In genomic region chr2:32627901-32628645, GRCh38 we compare ENCODE assay signal across 8 cellular contexts. TPM values are rescaled to one million over a fixed set of nuclear protein-coding genes. Genes with fewer than 3 reads are reported as not detected.
A peak's percentile ranks its signal among the peaks of the same experiment; 100 is the strongest.
DNase-seq lines count a peak whose midpoint lies in the region; ATAC-seq and TF ChIP-seq lines count a peak whose summit lies in the region.

Gene TTC27, plus strand, starts transcription at chr2:32628050. Its CDS starts 243 bp downstream, at chr2:32628293.

- intact Hi-C loops in left lung (cut with DNase I) = no loop called here

- peak within 1 kb of the TSS; percentile 75 to 92 (median 84) for H3K4me2 ChIP-seq in BLaER1 treated with 17β-estradiol and CSF1 and Interleukin-3, amounts not matched to agents 10 nM and 100 nM

- peaks cover 15 to 28% (median 21%) of the 10 kb centered on the region in 10 experiments for H3K4me1 ChIP-seq in BLaER1 treated with 17β-estradiol and CSF1 and Interleukin-3, amounts not matched to agents 10 nM and 100 nM
- H3K4me1 ChIP-seq in left lung = peaks cover 6 to 9% of the 10 kb centered on the region in 2 donors

- peaks cover 0 to under 1% (median 0%) of the 10 kb centered on the region in 11 experiments; a peak in 1 of 22 replicates for H4K20me1 ChIP-seq in BLaER1 treated with 17β-estradiol and CSF1 and Interleukin-3, amounts not matched to agents 10 nM and 100 nM

- H3K9me3 ChIP-seq in BLaER1 treated with 17β-estradiol and CSF1 and Interleukin-3, amounts not matched to agents 10 nM and 100 nM (replicated peaks in 1 of 11) = no peaks in the 10 kb centered on the region
- no peaks in the 10 kb centered on the region for H3K9me3 ChIP-seq in left lung

- peak; percentile 100 for ATAC-seq in GM19351 (IDR thresholded peaks at IDR 0.05; ENCODE audit: unreplicated experiment)
- ATAC-seq in HG03521 (IDR thresholded peaks at IDR 0.05; ENCODE audit: unreplicated experiment) = peak; percentile 100
- ATAC-seq in left lung = peak; percentile 100

- DNase-seq in NCI-H748 (lab: John Stamatoyannopoulos, UW; ENCODE audit: unreplicated experiment) = peak; percentile 92
- peak; percentile 92 for DNase-seq in activated CD4-positive, alpha-beta T cell treated with anti-CD3 and anti-CD28 coated beads, Interleukin-2, amount 50 U/mL, for 1 hour
- DNase-seq in dermis blood vessel endothelial cell = peak; percentile 96
- peak; percentile 96 to 97 for DNase-seq in left lung
- DNase-seq in stimulated activated CD4-positive, alpha-beta T cell treated with anti-CD3 and anti-CD28 coated beads, Interleukin-4, amount 100 ng/mL, for 1 hour = peak; percentile 94

- peaks cover 12 to 46% (median 34%) of the 10 kb centered on the region in 11 experiments; a peak in 21 of 22 replicates for H3K36me3 ChIP-seq in BLaER1 treated with 17β-estradiol and CSF1 and Interleukin-3, amounts not matched to agents 10 nM and 100 nM
- H3K36me3 ChIP-seq in left lung = peaks cover 0 to 17% of the 10 kb centered on the region in 2 donors

- no peaks in the 10 kb centered on the region for H3K27me3 ChIP-seq in BLaER1 treated with 17β-estradiol and CSF1 and Interleukin-3, amounts not matched to agents 10 nM and 100 nM
- no peaks in the 10 kb centered on the region for H3K27me3 ChIP-seq in left lung

- H3K27ac ChIP-seq in BLaER1 treated with 17β-estradiol and CSF1 and Interleukin-3, amounts not matched to agents 10 nM and 100 nM = peak within 1 kb of the TSS; percentile 14 to 86 (median 77); a peak in 21 of 22 replicates
- peak within 1 kb of the TSS in 1 of 2 donors; percentile 69 for H3K27ac ChIP-seq in left lung

- no peak for TF ChIP-seq CTCF in left lung (IDR thresholded peaks at IDR 0.05)

- peak within 1 kb of the TSS; percentile 72 to 88 (median 83) for H3K9ac ChIP-seq in BLaER1 treated with 17β-estradiol and CSF1 and Interleukin-3, amounts not matched to agents 10 nM and 100 nM

- peak within 1 kb of the TSS; percentile 73 to 98 (median 90) for H3K4me3 ChIP-seq in BLaER1 treated with 17β-estradiol and CSF1 and Interleukin-3, amounts not matched to agents 10 nM and 100 nM
- H3K4me3 ChIP-seq in left lung = peak within 1 kb of the TSS; percentile 74 to 90

RNA-seq across cellular contexts. Expression of gene TTC27, which starts in this region (rescaled TPM):
- total RNA-seq in dermis blood vessel endothelial cell = 21.6 and 31.0 TPM in 2 replicates
- 10 to 100 TPM in 1 of 2 donors, 1 to 10 TPM in 1; 9.9 to 12.6 TPM for total RNA-seq in left lung
